In genomic region chr15:95325763-95326688, GRCh38 we compare ENCODE assay signal across 1 cellular context.
TF ChIP-seq lines count a peak whose summit lies in the region.

No MANE protein-coding gene starts in this region.

TF ChIP-seq in SK-N-SH, 30 proteins besides CTCF, POLR2A, EP300 and RAD21 (continued from another document):
- TF ChIP-seq, protein P1, sequence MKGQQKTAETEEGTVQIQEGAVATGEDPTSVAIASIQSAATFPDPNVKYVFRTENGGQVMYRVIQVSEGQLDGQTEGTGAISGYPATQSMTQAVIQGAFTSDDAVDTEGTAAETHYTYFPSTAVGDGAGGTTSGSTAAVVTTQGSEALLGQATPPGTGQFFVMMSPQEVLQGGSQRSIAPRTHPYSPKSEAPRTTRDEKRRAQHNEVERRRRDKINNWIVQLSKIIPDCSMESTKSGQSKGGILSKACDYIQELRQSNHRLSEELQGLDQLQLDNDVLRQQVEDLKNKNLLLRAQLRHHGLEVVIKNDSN (IDR thresholded peaks at IDR 0.05; ENCODE audit: borderline replicate concordance, low read depth) = no peak
- TF ChIP-seq POLR2AphosphoS5 (IDR thresholded peaks at IDR 0.05; ENCODE audit: low read depth, low read length) (no peak), JUND (IDR thresholded peaks at IDR 0.05) (no peak), TEAD4 (IDR thresholded peaks at IDR 0.05; ENCODE audit: borderline replicate concordance, insufficient read depth) (no peak), SMC3 (IDR thresholded peaks at IDR 0.05; ENCODE audit: low read depth, low read length) (no peak)
